ENCODE assay signal across 1 cellular context in the genomic region with DNA sequence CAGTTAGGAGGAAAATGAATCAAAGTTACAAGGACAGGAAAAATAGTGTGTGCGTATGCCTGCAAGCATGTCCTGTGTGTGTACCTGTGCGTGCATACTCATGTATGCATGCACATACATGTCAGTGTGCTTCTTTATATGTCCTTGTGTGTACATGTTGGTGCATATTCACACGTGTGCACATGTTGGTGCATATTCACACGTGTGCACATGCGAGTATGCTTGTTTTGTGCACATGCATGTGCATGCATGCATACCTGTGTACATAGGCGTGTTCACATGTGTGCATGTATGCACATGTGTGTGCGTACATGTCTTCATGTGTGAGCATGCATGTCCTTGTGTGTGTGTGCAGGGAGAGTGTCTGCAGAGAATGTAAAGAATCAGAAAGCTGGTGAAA.
TF ChIP-seq lines count a peak whose summit lies in the region.

No MANE protein-coding gene starts in this region.

TF ChIP-seq in HepG2, 621 proteins besides CTCF, POLR2A, EP300 and RAD21 (continued from another document):
- TF ChIP-seq, protein P1, sequence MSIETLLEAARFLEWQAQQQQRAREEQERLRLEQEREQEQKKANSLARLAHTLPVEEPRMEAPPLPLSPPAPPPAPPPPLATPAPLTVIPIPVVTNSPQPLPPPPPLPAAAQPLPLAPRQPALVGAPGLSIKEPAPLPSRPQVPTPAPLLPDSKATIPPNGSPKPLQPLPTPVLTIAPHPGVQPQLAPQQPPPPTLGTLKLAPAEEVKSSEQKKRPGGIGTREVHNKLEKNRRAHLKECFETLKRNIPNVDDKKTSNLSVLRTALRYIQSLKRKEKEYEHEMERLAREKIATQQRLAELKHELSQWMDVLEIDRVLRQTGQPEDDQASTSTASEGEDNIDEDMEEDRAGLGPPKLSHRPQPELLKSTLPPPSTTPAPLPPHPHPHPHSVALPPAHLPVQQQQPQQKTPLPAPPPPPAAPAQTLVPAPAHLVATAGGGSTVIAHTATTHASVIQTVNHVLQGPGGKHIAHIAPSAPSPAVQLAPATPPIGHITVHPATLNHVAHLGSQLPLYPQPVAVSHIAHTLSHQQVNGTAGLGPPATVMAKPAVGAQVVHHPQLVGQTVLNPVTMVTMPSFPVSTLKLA (IDR thresholded peaks at IDR 0.05), result peak; percentile 98
- no peak for TF ChIP-seq ZNF598 (CRISPR knock-in tag; IDR thresholded peaks at IDR 0.05; ENCODE audit: borderline replicate concordance)
